ENCODE assay signal across 8 cellular contexts in the genomic region with DNA sequence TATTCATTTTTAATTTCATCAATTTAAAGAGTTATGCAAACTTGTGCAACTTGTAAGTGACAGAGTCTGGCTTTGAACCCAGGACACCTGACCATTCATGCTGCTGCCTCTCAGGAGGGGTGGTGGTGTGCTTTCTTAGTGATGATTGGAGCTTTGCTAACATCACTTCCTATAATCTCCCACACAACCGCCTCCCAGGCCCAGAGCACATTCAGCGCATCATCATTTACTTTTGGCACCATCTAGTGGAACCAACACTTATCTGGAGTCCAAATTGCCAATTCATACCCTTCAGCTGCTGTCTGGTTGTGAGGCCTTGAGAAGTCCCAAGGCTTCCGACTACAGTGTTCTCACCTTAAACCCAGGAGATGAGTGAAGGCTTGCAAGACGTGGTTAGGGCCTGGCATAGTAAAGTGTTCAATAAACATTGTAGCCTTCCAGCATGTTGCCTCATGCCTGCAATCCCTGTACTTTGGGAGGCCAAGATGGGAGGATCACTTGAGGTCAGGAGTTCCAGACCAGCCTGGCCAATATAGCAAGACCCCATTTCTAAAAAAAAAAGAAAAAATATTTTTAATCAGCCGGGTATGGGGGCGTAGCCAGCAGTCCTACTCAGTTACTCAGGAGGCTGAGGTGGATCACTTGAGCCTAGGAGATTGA. TPM values are rescaled to one million over a fixed set of nuclear protein-coding genes. Genes with fewer than 3 reads are reported as not detected.
DNase-seq lines count a peak whose midpoint lies in the region; ATAC-seq and TF ChIP-seq lines count a peak whose summit lies in the region.

No MANE protein-coding gene starts in this region.

- TF ChIP-seq POLR2A in transverse colon (IDR thresholded peaks at IDR 0.05) = no peak

- TF ChIP-seq CTCF in BJ (IDR thresholded peaks at IDR 0.05; ENCODE audit: insufficient read depth, low read depth, low read length) = peak; percentile 61
- TF ChIP-seq CTCF in epithelial cell of esophagus (IDR thresholded peaks at IDR 0.05; ENCODE audit: insufficient read depth, low read depth, low read length, missing control alignments) = peak; percentile 69
- TF ChIP-seq CTCF in transverse colon (IDR thresholded peaks at IDR 0.05) = peak in 3 of 5 experiments; percentile 16 to 22 (median 19)

- peaks cover 0 to 22% (median 12%) of the 10 kb centered on the region in 4 donors for H3K4me1 ChIP-seq in transverse colon

- H3K36me3 Mint-ChIP-seq in naive B cell = peaks cover under 1 to 4% of the 10 kb centered on the region in 2 donors

- H3K36me3 ChIP-seq in BJ (ENCODE audit: control insufficient read depth, insufficient read depth, low read length) = no peaks in the 10 kb centered on the region; the same call in 1 of the 2 replicates
- no peaks in the 10 kb centered on the region for H3K36me3 ChIP-seq in transverse colon

- CTCF ChIA-PET in BJ (lab: Yijun Ruan, JAX) = interaction anchor here (0.5 to 1.6 kb wide), 29 partner anchors 9 to 469 kb away, joined by 3 to 10 read pairs (median 3); partner anchors contain the start of genes ARFGAP3 and CYB5R3

- peak overlapping the region; percentile 38 to 86 (median 65) for H3K4me3 Mint-ChIP-seq in naive B cell

- intact Hi-C loops in transverse colon (cut with DNase I; ENCODE audit: low total_unique reads) = no loop called here

- peak; percentile 58 for DNase-seq in BJ (ENCODE audit: low read depth)
- DNase-seq in GOT3 (lab: John Stamatoyannopoulos, UW) = peak; percentile 31
- DNase-seq in NCI-H526 (lab: John Stamatoyannopoulos, UW) = peak; percentile 61 to 68
- DNase-seq in activated CD4-positive, alpha-beta T cell treated with anti-CD3 and anti-CD28 coated beads, Interleukin-2, amount 50 U/mL, for 4 hours = peak; percentile 23 to 24
- DNase-seq in epithelial cell of esophagus (ENCODE audit: low read depth) = peak; percentile 92
- peak; percentile 30 for DNase-seq in naive B cell
- DNase-seq in transverse colon = peak; percentile 47

- H3K9me3 Mint-ChIP-seq in naive B cell = no peaks in the 10 kb centered on the region

- no peaks in the 10 kb centered on the region for H3K9me3 ChIP-seq in transverse colon

- peaks cover 12 to 22% (median 17%) of the 10 kb centered on the region in 3 donors for H3K4me1 Mint-ChIP-seq in naive B cell

- H3K27me3 Mint-ChIP-seq in naive B cell = no peaks in the 10 kb centered on the region

- in situ Hi-C loops in transverse colon (cut with MboI; ENCODE audit: low pct_ligation_motif_present in 1 of 4, low pct_unique_long_range_greater_than_20kb in 1 of 4, low sequenced_read_pairs in 3 of 4) = no loop called here

- ATAC-seq in naive B cell (ENCODE audit: low read depth in 2 of 2) = peak; percentile 20 to 23
- ATAC-seq in HG02970 (IDR thresholded peaks at IDR 0.05; ENCODE audit: low FRiP score, unreplicated experiment) = no peak

- POLR2A ChIA-PET in BJ (lab: Charles Lee) = no interaction called here

- H3K27ac Mint-ChIP-seq in naive B cell = peak overlapping the region in 1 of 6 donors; percentile 42

- H3K4me3 ChIP-seq in BJ (ENCODE audit: low read depth, low read length) (no peak overlapping the region), epithelial cell of esophagus (ENCODE audit: low read length) (no peak overlapping the region), transverse colon (no peak overlapping the region)

- 47 to 54% methylated on average over 2 to 6 of the region's 6 CpGs for WGBS in transverse colon (ENCODE audit: low coverage in 1 of 2), 2 donors

- no peak for TF ChIP-seq EP300 in transverse colon (IDR thresholded peaks at IDR 0.05; ENCODE audit: low read depth)

- H3K27me3 ChIP-seq in BJ (ENCODE audit: control insufficient read depth, insufficient read depth, low read length) (no peaks in the 10 kb centered on the region), transverse colon (no peaks in the 10 kb centered on the region)

- peak overlapping the region in 3 of 4 donors; percentile 61 to 87 (median 79) for H3K27ac ChIP-seq in transverse colon

RNA-seq across cellular contexts. Expression of gene TTLL1, which starts 1.1 kb away (rescaled TPM):
- polyA plus RNA-seq in BJ (2011; rRNA removed) = 19.2 and 22.1 TPM in 2 replicates
- polyA minus RNA-seq in BJ (2011; rRNA and poly(A)+ RNA removed) = 11.1 and 15.1 TPM in 2 replicates
- polyA plus RNA-seq in naive B cell (ENCODE audit: low read depth in 6 of 6) = 1 to 10 TPM in 5 of 6 donors, under 1 TPM in 1; 0.60 to 4.1 (median 2.7) TPM
- 1 to 10 TPM; 1.1 to 3.8 (median 2.8) TPM for total RNA-seq in transverse colon

RNA-seq across cellular contexts. Expression of gene BIK, which starts 20.3 kb away (rescaled TPM):
- polyA plus RNA-seq in BJ (2011; rRNA removed) (0.09 TPM in 2 replicates), naive B cell (ENCODE audit: low read depth in 6 of 6) (under 1 TPM in 3 of 6 donors, not detected in 3; 0.49 to 0.86 (median 0.78) TPM)
- not detected in 2 replicates for polyA minus RNA-seq in BJ (2011; rRNA and poly(A)+ RNA removed)
- total RNA-seq in transverse colon = 10 to 100 TPM; 10.1 to 23.5 (median 14.4) TPM

RNA-seq across cellular contexts. Expression of gene MCAT, which starts 52.9 kb away (rescaled TPM):
- polyA plus RNA-seq in BJ (2011; rRNA removed) (12.5 and 19.4 TPM in 2 replicates), naive B cell (ENCODE audit: low read depth in 6 of 6) (10 to 100 TPM in 1 of 6 donors, 1 to 10 TPM in 5; 6.1 to 11.4 (median 7.6) TPM)
- 3.8 and 6.6 TPM in 2 replicates for polyA minus RNA-seq in BJ (2011; rRNA and poly(A)+ RNA removed)
- 10 to 100 TPM; 20.9 to 24.3 (median 22.5) TPM for total RNA-seq in transverse colon

Comparison
In these comparisons a context has a peak if more than half of its experiments do, and no peak if none do; other contexts are left out.
1. DNase-seq: peak in every context shown above with its lines; median percentile 92 in epithelial cell of esophagus; 64 in NCI-H526; 58 in BJ; 47 in transverse colon; 31 in GOT3; 30 in naive B cell; 24 in activated CD4-positive, alpha-beta T cell treated with anti-CD3 and anti-CD28 coated beads, Interleukin-2, amount 50 U/mL, for 4 hours.
2. CTCF ChIP-seq: peak in every context shown above with its lines; median percentile 69 in epithelial cell of esophagus; 61 in BJ; 19 in transverse colon.